In genomic region chr18:76486029-76486428, GRCh38 we compare ENCODE assay signal across 14 cellular contexts.
"Had no signal": no experiment of that assay in that cellular context is flagged by ENCODE, and none has a peak within 500 bp of the region (broad histone marks: within the 10 kb centered on the region; RNA-seq: fewer than 3 reads in every experiment).

No MANE protein-coding gene starts in this region.

- H3K27me3 ChIP-seq: brain microvascular endothelial cell, testis, upper lobe of right lung had no signal

- H3K36me3 ChIP-seq: brain microvascular endothelial cell, upper lobe of right lung had no signal

- H3K27ac ChIP-seq: brain microvascular endothelial cell, psoas muscle, upper lobe of right lung had no signal

- H3K4me3 ChIP-seq: lung, mucosa of descending colon, testis, upper lobe of right lung had no signal

- H3K9me3 ChIP-seq: mucosa of descending colon, psoas muscle, testis, upper lobe of right lung had no signal

- DNase-seq: activated CD4-positive, CD25-positive, alpha-beta regulatory T cell; amygdala; brain microvascular endothelial cell; dermis blood vessel endothelial cell; left cardiac atrium; mucosa of descending colon; natural killer cell; psoas muscle; stimulated activated CD4-positive, alpha-beta T cell treated with anti-CD3 and anti-CD28 coated beads, Interleukin-4, amount 100 ng/mL, for 1 hour; stimulated activated CD8-positive, alpha-beta memory T cell treated with anti-CD3 and anti-CD28 coated beads, Interleukin-4, amount 100 ng/mL, for 48 hours; testis; upper lobe of right lung had no signal

- H3K4me1 ChIP-seq: upper lobe of right lung had no signal

- ATAC-seq: left cardiac atrium, mucosa of descending colon, natural killer cell, psoas muscle, sciatic nerve, upper lobe of right lung had no signal
